ENCODE assay signal across 14 cellular contexts in the genomic region with DNA sequence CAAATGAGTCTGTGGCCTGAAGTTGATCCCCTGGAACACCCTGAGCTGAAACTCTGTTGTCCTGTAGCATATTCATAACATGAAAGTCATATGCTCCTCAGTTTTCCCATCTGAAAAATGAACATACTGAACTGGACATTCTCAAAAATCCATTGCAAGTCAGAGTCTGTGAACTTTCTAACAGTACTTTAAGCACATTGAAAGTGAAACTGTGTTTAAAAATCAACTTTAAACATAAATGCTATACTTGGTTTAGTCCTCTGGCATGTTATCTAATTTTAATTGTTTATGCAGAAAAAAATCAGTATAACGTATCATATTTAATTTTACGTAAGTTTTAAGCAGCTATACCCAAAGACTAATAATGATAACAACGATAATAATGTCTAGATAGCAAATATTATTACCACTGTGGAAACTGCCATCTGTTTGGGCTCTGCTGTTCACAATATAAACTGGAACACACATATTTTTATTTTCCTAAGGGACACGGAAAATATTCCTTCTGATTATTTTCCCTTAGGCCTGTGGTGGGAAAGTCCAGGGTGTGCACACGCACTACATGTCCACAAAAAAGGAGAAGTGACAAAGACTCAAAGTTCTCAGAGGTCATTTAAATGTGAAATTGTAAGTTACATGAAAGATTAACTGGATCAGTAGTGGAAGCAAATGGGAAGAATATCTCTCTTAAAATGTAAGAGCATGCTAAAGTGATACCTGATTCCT. TPM values are rescaled to one million over a fixed set of nuclear protein-coding genes. Genes with fewer than 3 reads are reported as not detected.
DNase-seq lines count a peak whose midpoint lies in the region; ATAC-seq and TF ChIP-seq lines count a peak whose summit lies in the region.
"Had no signal": no experiment of that assay in that cellular context is flagged by ENCODE, and none has a peak within 500 bp of the region (broad histone marks: within the 10 kb centered on the region; RNA-seq: fewer than 3 reads in every experiment).

No MANE protein-coding gene starts in this region.

- WGBS in gastroesophageal sphincter (ENCODE audit: low coverage in 1 of 2), 2 donors: 8 to 16% methylated on average over 5 of the region's 5 CpGs
- 14 to 25% (median 16%) methylated on average over 5 of the region's 5 CpGs for WGBS in ovary, 3 donors

- H3K4me3 ChIP-seq in cardiac muscle cell (no peak overlapping the region), gastroesophageal sphincter (peak overlapping the region in 1 of 2 donors; percentile 18), ovary (no peak overlapping the region)
- H3K4me3 ChIP-seq: colonic mucosa had no signal

- H3K9me3 ChIP-seq in cardiac muscle cell (ENCODE audit: low read depth) (no peaks in the 10 kb centered on the region), gastroesophageal sphincter (no peaks in the 10 kb centered on the region), ovary (no peaks in the 10 kb centered on the region)
- H3K9me3 ChIP-seq: colonic mucosa had no signal

- no peak for ATAC-seq in gastroesophageal sphincter
- ATAC-seq in sciatic nerve: peak; percentile 10
- ATAC-seq in effector memory CD8-positive, alpha-beta T cell (replicated peaks): no peak
- ATAC-seq: HCT116; stimulated activated naive CD8-positive, alpha-beta T cell treated with anti-CD3 and anti-CD28 coated beads, Interleukin-15, Interleukin-2, amounts not matched to agents 100 U/mL and 50 U/mL, for 24 hours had no signal

- peaks cover 52% of the 10 kb centered on the region for H3K36me3 ChIP-seq in cardiac muscle cell
- H3K36me3 ChIP-seq in gastroesophageal sphincter: no peaks in the 10 kb centered on the region
- H3K36me3 ChIP-seq in ovary: no peaks in the 10 kb centered on the region
- H3K36me3 ChIP-seq: colonic mucosa had no signal

- no peak overlapping the region for H3K27ac Mint-ChIP-seq in effector memory CD8-positive, alpha-beta T cell
- H3K27ac Mint-ChIP-seq: activated naive CD8-positive, alpha-beta T cell treated with anti-CD3 and anti-CD28 coated beads for 36 hours had no signal

- intact Hi-C loops in cardiac septum (cut with DNase I): loop anchor here (2.0 kb wide), 1 partner anchor 28 kb away; no protein-coding TSS in a partner anchor
- intact Hi-C loops in sciatic nerve (cut with DNase I): no loop called here
- intact Hi-C loops in ovary (cut with DNase I): no loop called here

- no peak for TF ChIP-seq POLR2A in gastroesophageal sphincter (IDR thresholded peaks at IDR 0.05)
- no peak for TF ChIP-seq POLR2A in ovary (IDR thresholded peaks at IDR 0.05)

- TF ChIP-seq EP300 in gastroesophageal sphincter (IDR thresholded peaks at IDR 0.05): no peak
- no peak for TF ChIP-seq EP300 in ovary (IDR thresholded peaks at IDR 0.05)

- no peak for TF ChIP-seq CTCF in cardiac muscle cell (IDR thresholded peaks at IDR 0.05; ENCODE audit: low read depth, low read length)
- no peak for TF ChIP-seq CTCF in gastroesophageal sphincter (IDR thresholded peaks at IDR 0.05)
- TF ChIP-seq CTCF in ovary (IDR thresholded peaks at IDR 0.05): no peak

- H3K27me3 ChIP-seq in cardiac muscle cell: no peaks in the 10 kb centered on the region
- H3K27me3 ChIP-seq in gastroesophageal sphincter: no peaks in the 10 kb centered on the region
- no peaks in the 10 kb centered on the region for H3K27me3 ChIP-seq in ovary
- H3K27me3 ChIP-seq: colonic mucosa had no signal

- no peaks in the 10 kb centered on the region for H3K9me3 Mint-ChIP-seq in effector memory CD8-positive, alpha-beta T cell
- H3K9me3 Mint-ChIP-seq: activated naive CD8-positive, alpha-beta T cell treated with anti-CD3 and anti-CD28 coated beads for 36 hours had no signal

- H3K27me3 Mint-ChIP-seq in effector memory CD8-positive, alpha-beta T cell: no peaks in the 10 kb centered on the region
- H3K27me3 Mint-ChIP-seq: activated naive CD8-positive, alpha-beta T cell treated with anti-CD3 and anti-CD28 coated beads for 36 hours had no signal

- no peaks in the 10 kb centered on the region for H3K4me1 Mint-ChIP-seq in effector memory CD8-positive, alpha-beta T cell (ENCODE audit: low read depth in 2 of 2)
- H3K4me1 Mint-ChIP-seq: activated naive CD8-positive, alpha-beta T cell treated with anti-CD3 and anti-CD28 coated beads for 36 hours had no signal

- peaks cover 52% of the 10 kb centered on the region for H3K4me1 ChIP-seq in cardiac muscle cell (ENCODE audit: low read depth)
- peaks cover 8 to 63% (median 14%) of the 10 kb centered on the region in 3 donors for H3K4me1 ChIP-seq in gastroesophageal sphincter
- H3K4me1 ChIP-seq in ovary (ENCODE audit: insufficient read depth): peaks cover 17% of the 10 kb centered on the region
- H3K4me1 ChIP-seq: colonic mucosa had no signal

- H3K4me3 Mint-ChIP-seq in effector memory CD8-positive, alpha-beta T cell: no peak overlapping the region
- H3K4me3 Mint-ChIP-seq: activated naive CD8-positive, alpha-beta T cell treated with anti-CD3 and anti-CD28 coated beads for 36 hours had no signal

- peak overlapping the region; percentile 93 for H3K27ac ChIP-seq in cardiac muscle cell
- peak overlapping the region; percentile 50 to 73 (median 70) for H3K27ac ChIP-seq in gastroesophageal sphincter
- peak overlapping the region in 1 of 2 donors; percentile 65 for H3K27ac ChIP-seq in ovary
- H3K27ac ChIP-seq: colonic mucosa had no signal

- DNase-seq in cardiac muscle cell (ENCODE audit: low read depth in 1 of 2, low spot score in 1 of 2) (no peak), cardiac septum (ENCODE audit: low spot score) (no peak), sciatic nerve (ENCODE audit: low spot score) (no peak), ovary (no peak), NCI-H226 (no peak), nucleus accumbens (lab: John Stamatoyannopoulos, UW) (no peak)
- no peak for DNase-seq in effector memory CD8-positive, alpha-beta T cell
- DNase-seq: activated naive CD8-positive, alpha-beta T cell treated with anti-CD3 and anti-CD28 coated beads for 36 hours; retina; stimulated activated naive CD8-positive, alpha-beta T cell treated with anti-CD3 and anti-CD28 coated beads, Interleukin-15, Interleukin-2, amounts not matched to agents 100 U/mL and 50 U/mL, for 24 hours; SW 1271 had no signal

- no peaks in the 10 kb centered on the region for H3K36me3 Mint-ChIP-seq in effector memory CD8-positive, alpha-beta T cell (ENCODE audit: insufficient read depth)

RNA-seq across cellular contexts. Expression of a gene that starts 56.1 kb away (rescaled TPM):
- total RNA-seq in cardiac muscle cell (473 and 1,214 TPM in 2 replicates), cardiac septum (4,176 TPM), gastroesophageal sphincter (10 to 100 TPM in 2 of 4 donors, 1 to 10 TPM in 2; 5.0 to 12.8 (median 8.3) TPM), sciatic nerve (16.3 TPM), ovary (10 to 100 TPM in 1 of 7 donors, 1 to 10 TPM in 5, under 1 TPM in 1; 0.56 to 12.9 (median 1.8) TPM)
- polyA plus RNA-seq in cardiac muscle cell (1,208 and 1,558 TPM in 2 replicates), ovary (under 1 TPM; 0.17 to 0.18 TPM)

Comparison
In these comparisons a context has a peak if more than half of its experiments do, and no peak if none do; other contexts are left out.
1. RNA of a gene that starts 56.1 kb away (total RNA-seq): 4,176 TPM in cardiac septum (single experiment) and 473 to 1,214 TPM in cardiac muscle cell; 16.3 TPM in sciatic nerve (single experiment), 5.0 to 12.8 TPM in gastroesophageal sphincter and 0.56 to 12.9 TPM in ovary; every median in the first group is over 10 times any median in the second.